9 cellular contexts compared by ENCODE assay signal in genomic region chr20:9514461-9515210, GRCh38. TPM values are rescaled to one million over a fixed set of nuclear protein-coding genes. Genes with fewer than 3 reads are reported as not detected.
A peak's percentile ranks its signal among the peaks of the same experiment; 100 is the strongest.
DNase-seq lines count a peak whose midpoint lies in the region; ATAC-seq, FAIRE-seq and TF ChIP-seq lines count a peak whose summit lies in the region.
"Had no signal": no experiment of that assay in that cellular context is flagged by ENCODE, and none has a peak within 500 bp of the region (broad histone marks: within the 10 kb centered on the region; RNA-seq: fewer than 3 reads in every experiment).

TSS of gene LAMP5 (plus strand) at chr20:9514590. CDS start at chr20:9514853, 263 bp downstream.

- H3K9me3 ChIP-seq in adipocyte (ENCODE audit: control insufficient read depth, low read length): no peaks in the 10 kb centered on the region
- H3K9me3 ChIP-seq in kidney (ENCODE audit: control insufficient read depth in 1 of 2, low read length in 2 of 2): no peaks in the 10 kb centered on the region
- H3K9me3 ChIP-seq in aorta (ENCODE audit: control insufficient read depth, low read length): no peaks in the 10 kb centered on the region

- H3K27me3 Mint-ChIP-seq in MCF 10A (ENCODE audit: insufficient read depth, unreplicated experiment): no peaks in the 10 kb centered on the region

- no peaks in the 10 kb centered on the region for H3K36me3 ChIP-seq in adipocyte (ENCODE audit: control insufficient read depth, insufficient read depth, low read length, severe bottlenecking)
- H3K36me3 ChIP-seq in kidney (ENCODE audit: control insufficient read depth in 1 of 2, insufficient read depth in 2 of 2, low read length in 2 of 2): no peaks in the 10 kb centered on the region
- H3K36me3 ChIP-seq in aorta (ENCODE audit: control insufficient read depth in 1 of 2, insufficient read depth in 2 of 2, low read length in 1 of 2): no peaks in the 10 kb centered on the region

- H3K27ac Mint-ChIP-seq in MCF 10A (ENCODE audit: low read depth, unreplicated experiment): no peak within 1 kb of the TSS

- H3K4me3 Mint-ChIP-seq in MCF 10A (ENCODE audit: unreplicated experiment): no peak within 1 kb of the TSS

- H3K4me3 ChIP-seq in adipocyte (ENCODE audit: low read length): peak within 1 kb of the TSS; percentile 52
- H3K4me3 ChIP-seq in kidney (ENCODE audit: low read length in 2 of 2): no peak within 1 kb of the TSS
- no peak within 1 kb of the TSS for H3K4me3 ChIP-seq in aorta (ENCODE audit: low read length in 2 of 2)

- BruUV-seq in MCF 10A (replicated peaks; lab: Mats Ljungman, UMichigan): no TSS peak

- no peaks in the 10 kb centered on the region for H3K36me3 Mint-ChIP-seq in MCF 10A (ENCODE audit: insufficient read depth, unreplicated experiment)

- no peaks in the 10 kb centered on the region for H3K9me3 Mint-ChIP-seq in MCF 10A (ENCODE audit: unreplicated experiment)

- peaks cover 86% of the 10 kb centered on the region for H3K27me3 ChIP-seq in adipocyte (replicated peaks; ENCODE audit: control insufficient read depth, insufficient read depth, low read length)
- no peaks in the 10 kb centered on the region for H3K27me3 ChIP-seq in aorta (ENCODE audit: control insufficient read depth in 1 of 2, insufficient read depth in 2 of 2, low read length in 1 of 2)

- no peaks in the 10 kb centered on the region for H3K4me1 Mint-ChIP-seq in MCF 10A (ENCODE audit: insufficient read depth, unreplicated experiment)

- 0 to 2% methylated on average over 36 to 38 of the region's 38 CpGs for WGBS in aorta, 2 donors

- DNase-seq in T47D (ENCODE audit: low read depth in 1 of 2, low spot score in 1 of 2) (peak; percentile 48 to 51), MCF 10A (ENCODE audit: unreplicated experiment) (no peak), adipocyte (ENCODE audit: low read depth) (peak; percentile 67), kidney (peak; percentile 77), aorta (peak in 1 of 2 donors; percentile 81), T1000 (lab: John Stamatoyannopoulos, UW) (no peak), GM10248 (ENCODE audit: extremely low spot score) (no peak), NCI-H2196 treated with DMSO at 0.1 percent for 48 hours (lab: John Stamatoyannopoulos, UW; ENCODE audit: unreplicated experiment) (no peak)

- H3K27ac ChIP-seq in kidney (ENCODE audit: low read depth in 2 of 2, low read length in 2 of 2): no peak within 1 kb of the TSS
- H3K27ac ChIP-seq in aorta (ENCODE audit: low read depth in 1 of 2, low read length in 2 of 2): no peak within 1 kb of the TSS
- H3K27ac ChIP-seq: VCaP had no signal

- no peak for FAIRE-seq in kidney (lab: Jason Lieb, UNC)

- CTCF ChIA-PET in MCF 10A (lab: Yijun Ruan, JAX): interaction anchor here (0.6 to 0.7 kb wide), 3 partner anchors 94 to 1805 kb away, joined by 3 read pairs; no protein-coding TSS in a partner anchor
- CTCF ChIA-PET in GM10248 (lab: Yijun Ruan, JAX): no interaction called here

- intact Hi-C loops in MCF 10A (cut with micrococcal nuclease): no loop called here
- intact Hi-C loops in kidney (cut with DNase I): no loop called here
- intact Hi-C loops in aorta (cut with DNase I): no loop called here

- TF ChIP-seq CTCF in MCF 10A (IDR thresholded peaks at IDR 0.05; ENCODE audit: unreplicated experiment) (no peak), kidney (IDR thresholded peaks at IDR 0.05; ENCODE audit: borderline replicate concordance, extremely low read depth, insufficient read depth) (no peak), GM10248 (IDR thresholded peaks at IDR 0.05; ENCODE audit: control extremely low read depth, extremely low read depth, low read depth, missing control alignments) (no peak)

- peak; percentile 53 for ATAC-seq in aorta (ENCODE audit: low FRiP score)

- H3K9ac ChIP-seq in adipocyte (ENCODE audit: low read length) (no peak within 1 kb of the TSS), kidney (ENCODE audit: low read length in 2 of 2) (no peak within 1 kb of the TSS)

- POLR2A ChIA-PET in MCF 10A (lab: Yijun Ruan, JAX): no interaction called here
- POLR2A ChIA-PET in GM10248 (lab: Yijun Ruan, JAX): no interaction called here

- in situ Hi-C loops in T47D (cut with HindIII; ENCODE audit: low pct_unique_long_range_greater_than_20kb, low sequenced_read_pairs): no loop called here

- H3K4me1 ChIP-seq in adipocyte (ENCODE audit: control insufficient read depth, insufficient read depth, low read length) (peaks cover 8% of the 10 kb centered on the region), kidney (ENCODE audit: control insufficient read depth in 1 of 2, insufficient read depth in 1 of 2, low read depth in 1 of 2, low read length in 2 of 2) (peaks cover 0 to 6% of the 10 kb centered on the region in 2 donors), aorta (ENCODE audit: control insufficient read depth in 1 of 2, insufficient read depth in 2 of 2, low read length in 2 of 2) (no peaks in the 10 kb centered on the region)

RNA-seq across cellular contexts. Expression of gene LAMP5, which starts in this region (rescaled TPM):
- total RNA-seq in MCF 10A (2022) (not detected in 2 replicates), kidney (0.82 TPM), aorta (under 1 TPM; 0.16 to 0.18 TPM)
- polyA plus RNA-seq in kidney (ENCODE audit: insufficient read depth, low read depth, low replicate concordance) (3.2 TPM), aorta (under 1 TPM; 0.26 to 0.75 TPM)

Comparison
In these comparisons a context has a peak if more than half of its experiments do, and no peak if none do; other contexts are left out.
1. DNase-seq: peak in T47D (2 of 2), adipocyte (single experiment) and kidney (single experiment); none in MCF 10A (single experiment), T1000 (single experiment), GM10248 (single experiment) and NCI-H2196 treated with DMSO at 0.1 percent for 48 hours (single experiment).
2. Peak in ATAC-seq in aorta; RNA of the gene not detected or under 1 TPM.